Comparison of ENCODE assay signal across 1 cellular context in genomic region chr19:10717054-10717355, GRCh38.
TF ChIP-seq lines count a peak whose summit lies in the region.

No MANE protein-coding gene starts in this region.

TF ChIP-seq in H1, 55 proteins besides CTCF, POLR2A, EP300 and RAD21:
- TF ChIP-seq JUND (IDR thresholded peaks at IDR 0.05; ENCODE audit: low read length) (0 out of 2 replicates have a peak, but pooled peaks have one; percentile 36), YY1 (IDR thresholded peaks at IDR 0.05; ENCODE audit: low read depth, low read length) (no peak), POU5F1 (IDR thresholded peaks at IDR 0.05; ENCODE audit: low read depth, low read length) (no peak)
